ENCODE assay signal across 15 cellular contexts in the genomic region with DNA sequence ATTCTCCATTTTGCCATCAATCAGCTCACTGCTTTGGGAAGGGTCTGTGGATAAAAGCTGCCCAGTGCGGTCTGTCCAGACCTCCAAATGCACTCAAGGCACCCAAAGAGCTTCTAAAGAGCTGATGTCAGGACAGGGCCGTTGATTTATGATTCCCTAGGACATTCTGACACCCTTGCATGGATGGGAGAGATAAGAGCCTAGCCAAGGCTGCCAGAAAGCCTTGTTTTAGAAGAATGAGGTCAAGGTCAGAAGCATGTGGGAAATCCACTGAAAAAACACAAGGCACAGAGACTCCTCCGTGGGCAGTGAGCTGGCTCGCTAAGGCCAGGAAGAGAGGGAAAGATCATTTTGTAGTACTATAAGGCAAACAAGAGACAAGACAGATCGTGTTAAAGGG.
"Had no signal": no experiment of that assay in that cellular context is flagged by ENCODE, and none has a peak within 500 bp of the region (broad histone marks: within the 10 kb centered on the region; RNA-seq: fewer than 3 reads in every experiment).

No MANE protein-coding gene starts in this region.

- H3K4me1 Mint-ChIP-seq: activated naive CD4-positive, alpha-beta T cell treated with anti-CD3 and anti-CD28 coated beads, Interleukin-2, amount 50 U/mL, for 24 hours; stimulated activated naive B cell treated with anti-CD40 and anti-IgM and Interleukin-4, amounts not matched to agents 10 μg/mL and 1 μg/mL and 100 μg/mL, for 72 hours had no signal

- H3K36me3 ChIP-seq: esophagus muscularis mucosa, heart left ventricle, right lobe of liver, spleen had no signal

- H3K9me3 ChIP-seq: esophagus muscularis mucosa, heart left ventricle, right lobe of liver had no signal

- H3K27ac Mint-ChIP-seq: activated naive CD4-positive, alpha-beta T cell treated with anti-CD3 and anti-CD28 coated beads, Interleukin-2, amount 50 U/mL, for 24 hours; stimulated activated naive B cell treated with anti-CD40 and anti-IgM and Interleukin-4, amounts not matched to agents 10 μg/mL and 1 μg/mL and 100 μg/mL, for 72 hours; T-helper 2 cell treated with Interferon-gamma antibody and Interleukin-4, amounts not matched to agents 5 μg/mL and 100 μg/mL, for 36 hours had no signal

- H3K27me3 ChIP-seq: esophagus muscularis mucosa, heart left ventricle, right lobe of liver, spleen had no signal

- H3K36me3 Mint-ChIP-seq: activated naive CD4-positive, alpha-beta T cell treated with anti-CD3 and anti-CD28 coated beads, Interleukin-2, amount 50 U/mL, for 24 hours; stimulated activated naive B cell treated with anti-CD40 and anti-IgM and Interleukin-4, amounts not matched to agents 10 μg/mL and 1 μg/mL and 100 μg/mL, for 72 hours had no signal

- H3K4me1 ChIP-seq: right lobe of liver had no signal

- H3K27me3 Mint-ChIP-seq: activated naive CD4-positive, alpha-beta T cell treated with anti-CD3 and anti-CD28 coated beads, Interleukin-2, amount 50 U/mL, for 24 hours; stimulated activated naive B cell treated with anti-CD40 and anti-IgM and Interleukin-4, amounts not matched to agents 10 μg/mL and 1 μg/mL and 100 μg/mL, for 72 hours had no signal

- H3K27ac ChIP-seq: esophagus muscularis mucosa, heart left ventricle, right lobe of liver, spleen had no signal

- H3K4me3 ChIP-seq: esophagus muscularis mucosa, heart left ventricle, right lobe of liver, spleen had no signal

- H3K4me3 Mint-ChIP-seq: activated naive CD4-positive, alpha-beta T cell treated with anti-CD3 and anti-CD28 coated beads, Interleukin-2, amount 50 U/mL, for 24 hours; stimulated activated naive B cell treated with anti-CD40 and anti-IgM and Interleukin-4, amounts not matched to agents 10 μg/mL and 1 μg/mL and 100 μg/mL, for 72 hours; T-helper 2 cell treated with Interferon-gamma antibody and Interleukin-4, amounts not matched to agents 5 μg/mL and 100 μg/mL, for 36 hours had no signal

- ATAC-seq: right lobe of liver; stimulated activated naive B cell treated with anti-CD40 and anti-IgM and Interleukin-4, amounts not matched to agents 10 μg/mL and 1 μg/mL and 100 μg/mL, for 72 hours had no signal

- DNase-seq: activated CD4-positive, alpha-beta T cell treated with anti-CD3 and anti-CD28 coated beads, Interleukin-2, amount 50 U/mL, for 4 hours; activated effector memory CD4-positive, alpha-beta T cell treated with Interleukin-2 at 50 U/mL for 16 hours; activated T-cell treated with anti-CD3 and anti-CD28 coated beads, Interleukin-2, amount 50 U/mL, for 1 hour; amygdala; posterior cingulate gyrus; right lobe of liver; spleen; stimulated activated CD4-positive, alpha-beta T cell treated with anti-CD3 and anti-CD28 coated beads, Interleukin-1b, Interleukin-23, amount 100 ng/mL, for 48 hours; stimulated activated naive B cell treated with anti-CD40 and anti-IgM and Interleukin-4, amounts not matched to agents 10 μg/mL and 1 μg/mL and 100 μg/mL, for 72 hours; SW 1271; trophoblast cell had no signal
